ENCODE assay signal across 11 cellular contexts in genomic region chr5:35672995-35673394, GRCh38. TPM values are rescaled to one million over a fixed set of nuclear protein-coding genes. Genes with fewer than 3 reads are reported as not detected.
DNase-seq lines count a peak whose midpoint lies in the region; ATAC-seq lines count a peak whose summit lies in the region.
"Had no signal": no experiment of that assay in that cellular context is flagged by ENCODE, and none has a peak within 500 bp of the region (broad histone marks: within the 10 kb centered on the region; RNA-seq: fewer than 3 reads in every experiment).

No MANE protein-coding gene starts in this region.

- H3K27ac Mint-ChIP-seq in activated CD4-positive, alpha-beta T cell treated with anti-CD3 and anti-CD28 coated beads, Interleukin-2, amount 10 ng/mL, durations not matched to agents 7 days and 5 days = peak overlapping the region; percentile 87
- peak overlapping the region; percentile 79 to 92 (median 89) for H3K27ac Mint-ChIP-seq in immature natural killer cell

- peaks cover 26% of the 10 kb centered on the region for H3K36me3 Mint-ChIP-seq in activated CD4-positive, alpha-beta T cell treated with anti-CD3 and anti-CD28 coated beads, Interleukin-2, amount 10 ng/mL, durations not matched to agents 7 days and 5 days (ENCODE audit: low read depth)
- H3K36me3 Mint-ChIP-seq in immature natural killer cell = peaks cover 0 to 9% (median 0%) of the 10 kb centered on the region in 3 donors

- peak; percentile 69 for ATAC-seq in GM19397 (IDR thresholded peaks at IDR 0.05; ENCODE audit: unreplicated experiment)

- DNase-seq in AG08396 (ENCODE audit: low spot score) (peak; percentile 2), immature natural killer cell (peak; percentile 24 to 38 (median 28)), NCI-H2227 (lab: John Stamatoyannopoulos, UW; ENCODE audit: unreplicated experiment) (no peak), foreskin melanocyte (no peak), NCI-H82 (lab: John Stamatoyannopoulos, UW) (no peak), retina (no peak)
- peak; percentile 50 for DNase-seq in activated CD4-positive, alpha-beta T cell treated with anti-CD3 and anti-CD28 coated beads, Interleukin-2, amount 10 ng/mL, durations not matched to agents 7 days and 5 days
- DNase-seq: NCI-H526 treated with DMSO at 0.1 percent for 48 hours, tibial artery had no signal

- POLR2A ChIA-PET in activated CD4-positive, alpha-beta T cell treated with anti-CD3 and anti-CD28 coated beads, Interleukin-2, amount 10 ng/mL, durations not matched to agents 7 days and 5 days (lab: Charles Lee) = interaction anchor here (0.5 kb wide), 1 partner anchor 28 kb away, joined by 3 read pairs; no protein-coding TSS in a partner anchor

- CTCF ChIA-PET in activated CD4-positive, alpha-beta T cell treated with anti-CD3 and anti-CD28 coated beads, Interleukin-2, amount 10 ng/mL, durations not matched to agents 7 days and 5 days (lab: Charles Lee) = interaction anchor here (0.6 to 1.4 kb wide), 5 partner anchors 19 to 148 kb away, joined by 3 to 4 read pairs (median 3); no protein-coding TSS in a partner anchor

- peak overlapping the region; percentile 17 for H3K4me3 Mint-ChIP-seq in activated CD4-positive, alpha-beta T cell treated with anti-CD3 and anti-CD28 coated beads, Interleukin-2, amount 10 ng/mL, durations not matched to agents 7 days and 5 days
- H3K4me3 Mint-ChIP-seq in immature natural killer cell = peak overlapping the region; percentile 44 to 80 (median 58)
- H3K4me3 Mint-ChIP-seq: nephron had no signal

- no peaks in the 10 kb centered on the region for H3K27me3 Mint-ChIP-seq in activated CD4-positive, alpha-beta T cell treated with anti-CD3 and anti-CD28 coated beads, Interleukin-2, amount 10 ng/mL, durations not matched to agents 7 days and 5 days
- H3K27me3 Mint-ChIP-seq in immature natural killer cell (ENCODE audit: low read depth in 3 of 3) = no peaks in the 10 kb centered on the region

- peaks cover 54% of the 10 kb centered on the region for H3K4me1 Mint-ChIP-seq in activated CD4-positive, alpha-beta T cell treated with anti-CD3 and anti-CD28 coated beads, Interleukin-2, amount 10 ng/mL, durations not matched to agents 7 days and 5 days
- peaks cover 46 to 57% of the 10 kb centered on the region in 2 donors for H3K4me1 Mint-ChIP-seq in immature natural killer cell

- peaks cover 10% of the 10 kb centered on the region for H3K9me3 Mint-ChIP-seq in activated CD4-positive, alpha-beta T cell treated with anti-CD3 and anti-CD28 coated beads, Interleukin-2, amount 10 ng/mL, durations not matched to agents 7 days and 5 days
- no peaks in the 10 kb centered on the region for H3K9me3 Mint-ChIP-seq in immature natural killer cell
- H3K9me3 Mint-ChIP-seq: nephron had no signal

RNA-seq across cellular contexts. Expression of gene SPEF2, which starts 55.3 kb away (rescaled TPM):
- total RNA-seq in activated CD4-positive, alpha-beta T cell treated with anti-CD3 and anti-CD28 coated beads, Interleukin-2, amount 10 ng/mL, durations not matched to agents 7 days and 5 days = 1 to 10 TPM; 5.9 to 9.1 TPM
- polyA plus RNA-seq in immature natural killer cell = 1 to 10 TPM; 2.2 to 5.1 (median 4.9) TPM

Comparison
In these comparisons a context has a peak if more than half of its experiments do, and no peak if none do; other contexts are left out.
1. DNase-seq: peak in AG08396 (single experiment), activated CD4-positive, alpha-beta T cell treated with anti-CD3 and anti-CD28 coated beads, Interleukin-2, amount 10 ng/mL, durations not matched to agents 7 days and 5 days (single experiment) and immature natural killer cell (3 of 3); none in NCI-H2227 (single experiment), foreskin melanocyte (single experiment), NCI-H82 (single experiment) and retina (single experiment).